ENCODE assay signal across 1 cellular context in the genomic region with DNA sequence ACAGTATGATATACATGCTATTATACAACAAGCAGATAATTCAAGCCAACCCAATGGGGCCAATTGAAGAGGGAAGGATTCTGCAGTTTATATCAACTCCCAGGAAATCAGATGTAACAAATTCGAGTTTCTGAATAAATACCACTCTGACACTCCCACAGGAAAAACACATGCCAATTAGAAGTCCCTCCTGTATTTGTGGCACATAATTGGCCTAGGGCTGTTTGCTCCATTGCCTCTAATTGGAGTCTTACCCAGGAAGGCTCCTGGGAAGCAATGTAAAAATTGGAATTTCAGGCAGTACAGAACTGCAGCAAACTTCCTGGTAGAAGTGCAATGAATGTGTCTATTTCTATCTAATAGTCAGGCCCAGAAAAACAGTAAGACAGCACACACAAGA.
TF ChIP-seq lines count a peak whose summit lies in the region.

No MANE protein-coding gene starts in this region.

TF ChIP-seq in SK-N-SH, 30 proteins besides CTCF, POLR2A, EP300 and RAD21 (continued from another document):
- TF ChIP-seq, protein P1, sequence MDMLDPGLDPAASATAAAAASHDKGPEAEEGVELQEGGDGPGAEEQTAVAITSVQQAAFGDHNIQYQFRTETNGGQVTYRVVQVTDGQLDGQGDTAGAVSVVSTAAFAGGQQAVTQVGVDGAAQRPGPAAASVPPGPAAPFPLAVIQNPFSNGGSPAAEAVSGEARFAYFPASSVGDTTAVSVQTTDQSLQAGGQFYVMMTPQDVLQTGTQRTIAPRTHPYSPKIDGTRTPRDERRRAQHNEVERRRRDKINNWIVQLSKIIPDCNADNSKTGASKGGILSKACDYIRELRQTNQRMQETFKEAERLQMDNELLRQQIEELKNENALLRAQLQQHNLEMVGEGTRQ (IDR thresholded peaks at IDR 0.05; ENCODE audit: borderline replicate concordance, low read depth, low read length), result no peak
- TF ChIP-seq FOXM1 (IDR thresholded peaks at IDR 0.05; ENCODE audit: low read depth) (no peak), FOXJ3 (CRISPR knock-in tag; IDR thresholded peaks at IDR 0.05) (no peak), EZH2phosphoT487 (IDR thresholded peaks at IDR 0.05; ENCODE audit: borderline replicate concordance, low read depth) (no peak), SMC3 (IDR thresholded peaks at IDR 0.05; ENCODE audit: low read depth, low read length) (no peak), TAF1 (IDR thresholded peaks at IDR 0.05; ENCODE audit: borderline replicate concordance, low read depth, low read length) (no peak), REST (IDR thresholded peaks at IDR 0.05; ENCODE audit: low read depth, low read length) (no peak), TEAD4 (IDR thresholded peaks at IDR 0.05; ENCODE audit: borderline replicate concordance, insufficient read depth) (no peak), GABPA (IDR thresholded peaks at IDR 0.05; ENCODE audit: low read depth) (no peak), MEF2A (IDR thresholded peaks at IDR 0.05; ENCODE audit: borderline replicate concordance, low read depth) (no peak), FOSL2 (IDR thresholded peaks at IDR 0.05; ENCODE audit: borderline replicate concordance, low read depth) (no peak), NRF1 (IDR thresholded peaks at IDR 0.05; ENCODE audit: low read depth, low read length) (no peak), POLR2AphosphoS5 (IDR thresholded peaks at IDR 0.05; ENCODE audit: low read depth, low read length) (no peak)
- TF ChIP-seq, protein P2, sequence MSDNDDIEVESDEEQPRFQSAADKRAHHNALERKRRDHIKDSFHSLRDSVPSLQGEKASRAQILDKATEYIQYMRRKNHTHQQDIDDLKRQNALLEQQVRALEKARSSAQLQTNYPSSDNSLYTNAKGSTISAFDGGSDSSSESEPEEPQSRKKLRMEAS (IDR thresholded peaks at IDR 0.05; ENCODE audit: low read depth), result no peak
